In the genomic region with DNA sequence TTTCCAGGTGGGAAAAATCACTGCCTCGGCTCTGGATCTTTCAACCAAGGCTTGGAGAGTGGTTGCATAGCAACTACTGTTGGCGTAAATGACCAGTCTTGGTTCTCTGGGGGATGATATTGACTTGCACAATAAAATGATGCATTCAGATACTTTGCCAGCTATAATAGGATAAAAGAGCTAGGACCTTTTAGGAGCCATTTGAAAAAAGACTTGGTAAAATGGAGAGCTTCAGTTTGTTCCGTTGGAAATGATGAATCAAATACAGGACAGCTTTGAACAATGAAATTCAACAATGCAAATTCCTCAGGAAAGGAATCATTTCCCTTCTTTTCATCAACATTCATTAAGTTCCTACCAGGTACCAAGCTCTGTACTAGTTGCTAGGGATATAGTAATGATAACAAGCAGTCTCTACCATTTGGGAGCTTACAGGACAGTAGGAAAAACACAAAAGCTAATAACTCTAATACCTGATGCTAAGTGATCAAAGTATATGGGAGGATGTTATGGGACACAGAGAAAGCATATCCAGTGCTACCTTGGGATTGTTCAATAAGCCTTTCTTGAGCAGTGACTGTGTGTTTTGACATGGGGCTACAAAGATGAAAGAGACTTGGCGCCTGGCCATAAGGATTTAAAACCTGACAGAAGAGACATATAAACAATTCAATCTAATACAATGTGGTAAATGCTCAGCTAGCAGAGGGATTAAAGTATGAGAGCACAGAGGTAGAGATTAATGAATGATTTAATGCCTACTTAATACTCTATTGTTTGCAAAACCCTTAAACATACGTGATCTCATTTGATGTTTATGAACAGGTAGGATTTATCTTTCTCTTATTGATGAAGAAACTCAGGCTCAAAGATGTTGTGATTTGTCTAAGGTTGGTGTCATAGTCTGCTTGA, we compare ENCODE assay signal across 11 cellular contexts.
DNase-seq lines count a peak whose midpoint lies in the region; ATAC-seq, FAIRE-seq and TF ChIP-seq lines count a peak whose summit lies in the region.
"Had no signal": no experiment of that assay in that cellular context is flagged by ENCODE, and none has a peak within 500 bp of the region (broad histone marks: within the 10 kb centered on the region; RNA-seq: fewer than 3 reads in every experiment).

No MANE protein-coding gene starts in this region.

- peak overlapping the region; percentile 26 for H2AFZ ChIP-seq in endothelial cell of umbilical vein (ENCODE audit: low read depth, low read length)

- DNase-seq in D341Med (ENCODE audit: low spot score) (peak; percentile 30), NCI-H524 (lab: John Stamatoyannopoulos, UW) (peak; percentile 59 to 90), endothelial cell of umbilical vein (ENCODE audit: low read depth, low spot score) (peak; percentile 95), EL (no peak), COLO829 (ENCODE audit: low spot score) (no peak)
- no peak for DNase-seq in naive thymus-derived CD4-positive, alpha-beta T cell
- DNase-seq in stimulated activated naive CD4-positive, alpha-beta T cell (lab: John Stamatoyannopoulos, UW), result no peak
- DNase-seq: CD8-positive, alpha-beta memory T cell; NCI-H2029 treated with DMSO at 0.1 percent for 48 hours; stimulated activated CD4-positive, alpha-beta T cell treated with anti-CD3 and anti-CD28 coated beads, Interleukin-12 subunit alpha, Interleukin-12 subunit beta, amount 100 ng/mL, for 4 hours had no signal

- POLR2A ChIA-PET in endothelial cell of umbilical vein (lab: Charles Lee), result interaction anchor here (0.7 kb wide), 1 partner anchor 27 kb away, joined by 3 read pairs; no protein-coding TSS in a partner anchor
- POLR2A ChIA-PET in naive thymus-derived CD4-positive, alpha-beta T cell (lab: Charles Lee), result interaction anchor here (0.5 to 0.8 kb wide), 2 partner anchors 20 to 1078 kb away, joined by 3 read pairs; no protein-coding TSS in a partner anchor

- H3K9me3 ChIP-seq in endothelial cell of umbilical vein (replicated peaks; ENCODE audit: control insufficient read depth, insufficient read depth, low read length), result no peaks in the 10 kb centered on the region
- no peaks in the 10 kb centered on the region for H3K9me3 ChIP-seq in naive thymus-derived CD4-positive, alpha-beta T cell (ENCODE audit: control insufficient read depth in 2 of 3, low read length in 3 of 3)

- dilution Hi-C loops in endothelial cell of umbilical vein (cut with MboI; ENCODE audit: extremely low pct_ligation_motif_present, low sequenced_read_pairs), result no loop called here

- H3K27me3 ChIP-seq in endothelial cell of umbilical vein (ENCODE audit: control insufficient read depth in 2 of 2, insufficient read depth in 2 of 2, low read length in 2 of 2), result no peaks in the 10 kb centered on the region
- no peaks in the 10 kb centered on the region for H3K27me3 ChIP-seq in naive thymus-derived CD4-positive, alpha-beta T cell (ENCODE audit: control insufficient read depth in 2 of 2, insufficient read depth in 2 of 2, low read length in 2 of 2)

- H3K4me1 ChIP-seq in endothelial cell of umbilical vein (ENCODE audit: control insufficient read depth, extremely low read depth, insufficient read depth, low read length), result peaks cover 67% of the 10 kb centered on the region
- peaks cover 41 to 48% of the 10 kb centered on the region in 2 donors for H3K4me1 ChIP-seq in naive thymus-derived CD4-positive, alpha-beta T cell (ENCODE audit: control insufficient read depth in 2 of 2, insufficient read depth in 2 of 2, low read length in 2 of 2)

- H4K20me1 ChIP-seq in endothelial cell of umbilical vein (replicated peaks; ENCODE audit: control insufficient read depth, extremely low read depth, insufficient read depth, low read length), result no peaks in the 10 kb centered on the region

- peak; percentile 86 for FAIRE-seq in endothelial cell of umbilical vein (lab: Jason Lieb, UNC)

- peaks cover 20 to 73% (median 68%) of the 10 kb centered on the region in 7 donors for H3K4me1 Mint-ChIP-seq in naive thymus-derived CD4-positive, alpha-beta T cell

- H3K27ac ChIP-seq in endothelial cell of umbilical vein (ENCODE audit: insufficient read depth, low read depth, low read length), result peak overlapping the region; percentile 99
- H3K27ac ChIP-seq in naive thymus-derived CD4-positive, alpha-beta T cell (ENCODE audit: low read depth, low read length), result no peak overlapping the region

- H3K4me3 Mint-ChIP-seq in naive thymus-derived CD4-positive, alpha-beta T cell, result peak overlapping the region in 6 of 10 donors; percentile 6 to 80 (median 41)

- CTCF ChIA-PET in endothelial cell of umbilical vein (lab: Charles Lee), result interaction anchor here (0.7 to 3.3 kb wide), 10 partner anchors 9 to 422 kb away, joined by 3 to 21 read pairs (median 6); no protein-coding TSS in a partner anchor
- CTCF ChIA-PET in naive thymus-derived CD4-positive, alpha-beta T cell (lab: Charles Lee), result interaction anchor here (0.8 to 1.6 kb wide), 3 partner anchors 19 to 43 kb away, joined by 3 to 5 read pairs (median 3); no protein-coding TSS in a partner anchor

- H3K27ac Mint-ChIP-seq in naive thymus-derived CD4-positive, alpha-beta T cell, result peak overlapping the region in 7 of 9 donors; percentile 1 to 94 (median 78)

- H3K4me3 ChIP-seq in endothelial cell of umbilical vein (replicated peaks in 1 of 3; ENCODE audit: insufficient read depth in 1 of 3, low read depth in 1 of 3, low read length in 3 of 3), result no peak overlapping the region
- no peak overlapping the region for H3K4me3 ChIP-seq in naive thymus-derived CD4-positive, alpha-beta T cell (ENCODE audit: low read length)

- no peak for ATAC-seq in naive thymus-derived CD4-positive, alpha-beta T cell
- no peak for ATAC-seq in GM18505 (IDR thresholded peaks at IDR 0.05; ENCODE audit: unreplicated experiment)

- TSS peak; percentile 85 for BruUV-seq in endothelial cell of umbilical vein (replicated peaks; lab: Mats Ljungman, UMichigan)

- peaks cover 0 to 14% (median 4%) of the 10 kb centered on the region in 5 donors for H3K36me3 Mint-ChIP-seq in naive thymus-derived CD4-positive, alpha-beta T cell

- H3K9me3 Mint-ChIP-seq in naive thymus-derived CD4-positive, alpha-beta T cell, result peaks cover 0 to 16% (median 2%) of the 10 kb centered on the region in 11 donors

- H3K9ac ChIP-seq in endothelial cell of umbilical vein (replicated peaks; ENCODE audit: extremely low read depth, insufficient read depth, low read length), result peak overlapping the region; percentile 91

- intact Hi-C loops in endothelial cell of umbilical vein (cut with micrococcal nuclease), result loop anchor here (1.0 to 2.0 kb wide), 9 partner anchors 41 to 400 kb away; partner anchors contain the start of gene CDC42EP3
- intact Hi-C loops in naive thymus-derived CD4-positive, alpha-beta T cell (cut with micrococcal nuclease), result loop anchor here in 1 of 2 donors (5.0 kb wide), 1 partner anchor 217 kb away; the partner anchor contains the start of gene CDC42EP3

- peak; percentile 9 for TF ChIP-seq POLR2A in endothelial cell of umbilical vein (IDR thresholded peaks at IDR 0.05; ENCODE audit: low read depth, low read length)
- TF ChIP-seq POLR2A in GM18505 (IDR thresholded peaks at IDR 0.05; ENCODE audit: borderline replicate concordance, extremely low read depth, insufficient read depth, insufficient read length), result no peak

- H3K36me3 ChIP-seq in endothelial cell of umbilical vein (ENCODE audit: control insufficient read depth in 2 of 2, extremely low read depth in 1 of 2, insufficient read depth in 2 of 2, low read length in 2 of 2), result no peaks in the 10 kb centered on the region
- H3K36me3 ChIP-seq in naive thymus-derived CD4-positive, alpha-beta T cell (ENCODE audit: control insufficient read depth in 2 of 3, insufficient read depth in 3 of 3, low read length in 3 of 3), result no peaks in the 10 kb centered on the region

- peaks cover 0 to 2% (median 0%) of the 10 kb centered on the region in 5 donors for H3K27me3 Mint-ChIP-seq in naive thymus-derived CD4-positive, alpha-beta T cell
- H3K27me3 Mint-ChIP-seq: CD8-positive, alpha-beta memory T cell had no signal

- H3K4me2 ChIP-seq in endothelial cell of umbilical vein (ENCODE audit: insufficient read depth, low read length), result peak overlapping the region; percentile 74

- no peaks in the 10 kb centered on the region for H3K79me2 ChIP-seq in endothelial cell of umbilical vein (ENCODE audit: control insufficient read depth, insufficient read depth, low read length)

- TF ChIP-seq CTCF in endothelial cell of umbilical vein (IDR thresholded peaks at IDR 0.05; ENCODE audit: extremely low read depth in 1 of 2, insufficient read depth in 1 of 2, low read depth in 1 of 2, low read length in 2 of 2), result no peak

- no peaks in the 10 kb centered on the region for H3K9me1 ChIP-seq in endothelial cell of umbilical vein (replicated peaks; ENCODE audit: control insufficient read depth, extremely low read depth, insufficient read depth, low read length)

TF ChIP-seq in endothelial cell of umbilical vein, 7 proteins besides CTCF, POLR2A, EP300 and RAD21:
- no peak for TF ChIP-seq MAX (IDR thresholded peaks at IDR 0.05; ENCODE audit: insufficient read depth, insufficient read length)
- TF ChIP-seq GATA2 (IDR thresholded peaks at IDR 0.05; ENCODE audit: insufficient read depth, insufficient read length, low read depth, low read length), result peak; percentile 9
- peak; percentile 53 for TF ChIP-seq POLR2AphosphoS5 (IDR thresholded peaks at IDR 0.05; ENCODE audit: insufficient read depth, low read depth, low read length)
- TF ChIP-seq JUN (IDR thresholded peaks at IDR 0.05; ENCODE audit: borderline replicate concordance, insufficient read depth, insufficient read length, low read depth), result peak; percentile 98
- peak; percentile 70 for TF ChIP-seq FOS (IDR thresholded peaks at IDR 0.05; ENCODE audit: borderline replicate concordance, insufficient read depth, low read length)

Comparison
In these comparisons a context has a peak if more than half of its experiments do, and no peak if none do; other contexts are left out.
1. DNase-seq: peak in D341Med (single experiment), NCI-H524 (2 of 2) and endothelial cell of umbilical vein (single experiment); none in naive thymus-derived CD4-positive, alpha-beta T cell (0 of 9), EL (single experiment), COLO829 (single experiment) and stimulated activated naive CD4-positive, alpha-beta T cell (0 of 6).